20 cellular contexts compared by ENCODE assay signal in genomic region chr14:70718383-70719123, GRCh38.
"Had no signal": no experiment of that assay in that cellular context is flagged by ENCODE, and none has a peak within 500 bp of the region (broad histone marks: within the 10 kb centered on the region; RNA-seq: fewer than 3 reads in every experiment).

No MANE protein-coding gene starts in this region.

- H3K4me3 ChIP-seq: sigmoid colon, thoracic aorta, vagina had no signal

- H3K9me3 ChIP-seq: sigmoid colon, thoracic aorta, vagina had no signal

- H3K27me3 Mint-ChIP-seq: stimulated activated naive CD8-positive, alpha-beta T cell treated with anti-CD3 and anti-CD28 coated beads, Interleukin-15, amount 100 ng/mL, for 72 hours had no signal

- H3K4me3 Mint-ChIP-seq: activated CD8-positive, alpha-beta T cell treated with anti-CD3 and anti-CD28 coated beads, Interleukin-2, amount 10 ng/mL, durations not matched to agents 7 days and 5 days; activated naive CD4-positive, alpha-beta T cell treated with anti-CD3 and anti-CD28 coated beads, Interleukin-2, amount 10 ng/mL, durations not matched to agents 7 days and 5 days; activated T-helper 1 cell treated with anti-CD3 and anti-CD28 coated beads, Interleukin-12 subunit alpha, Interleukin-12 subunit beta, Interleukin-2, Interleukin-4 antibody, amounts not matched to agents 30 ng/mL and 10 ng/mL and 1 ng/mL, durations not matched to agents 14 hours and 24 hours and 36 hours; central memory CD8-positive, alpha-beta T cell; nephron progenitor cell; stimulated activated naive CD8-positive, alpha-beta T cell treated with anti-CD3 and anti-CD28 coated beads, Interleukin-15, amount 100 ng/mL, for 72 hours; T-helper 1 cell treated with Interleukin-12 subunit alpha and Interleukin-12 subunit beta and Interleukin-4 antibody, amounts not matched to agents 30 μg/mL and 1 μg/mL, for 36 hours; WTC11 had no signal

- H3K27ac Mint-ChIP-seq: activated CD8-positive, alpha-beta T cell treated with anti-CD3 and anti-CD28 coated beads, Interleukin-2, amount 10 ng/mL, durations not matched to agents 7 days and 5 days; activated naive CD4-positive, alpha-beta T cell treated with anti-CD3 and anti-CD28 coated beads, Interleukin-2, amount 10 ng/mL, durations not matched to agents 7 days and 5 days; activated T-helper 1 cell treated with anti-CD3 and anti-CD28 coated beads, Interleukin-12 subunit alpha, Interleukin-12 subunit beta, Interleukin-2, Interleukin-4 antibody, amounts not matched to agents 30 ng/mL and 10 ng/mL and 1 ng/mL, durations not matched to agents 14 hours and 24 hours and 36 hours; nephron progenitor cell; T-helper 1 cell treated with Interleukin-12 subunit alpha and Interleukin-12 subunit beta and Interleukin-4 antibody, amounts not matched to agents 30 μg/mL and 1 μg/mL, for 36 hours; WTC11 had no signal

- ATAC-seq: activated CD8-positive, alpha-beta T cell treated with anti-CD3 and anti-CD28 coated beads, Interleukin-2, amount 10 ng/mL, durations not matched to agents 7 days and 5 days; left lobe of liver; stimulated activated naive CD8-positive, alpha-beta T cell treated with anti-CD3 and anti-CD28 coated beads, Interleukin-15, amount 100 ng/mL, for 72 hours; WTC11 had no signal

- H3K36me3 Mint-ChIP-seq: activated naive CD4-positive, alpha-beta T cell treated with anti-CD3 and anti-CD28 coated beads, Interleukin-2, amount 10 ng/mL, durations not matched to agents 7 days and 5 days; WTC11 had no signal

- DNase-seq: activated CD4-positive, alpha-beta T cell treated with anti-CD3 and anti-CD28 coated beads for 48 hours; activated CD8-positive, alpha-beta T cell treated with anti-CD3 and anti-CD28 coated beads, Interleukin-2, amount 10 ng/mL, durations not matched to agents 7 days and 5 days; activated naive CD4-positive, alpha-beta T cell treated with anti-CD3 and anti-CD28 coated beads, Interleukin-2, amount 10 ng/mL, durations not matched to agents 7 days and 5 days; cortex of kidney; effector memory CD4-positive, alpha-beta T cell; foreskin melanocyte; head of caudate nucleus; mesenchymal stem cell; nephron progenitor cell; sigmoid colon; stimulated activated CD4-positive, alpha-beta T cell treated with anti-CD3 and anti-CD28 coated beads, Interleukin-2, amount 100 ng/mL, for 48 hours; stimulated activated CD8-positive, alpha-beta memory T cell treated with anti-CD3 and anti-CD28 coated beads, Interleukin-4, amount 100 ng/mL, for 48 hours; stimulated activated naive CD8-positive, alpha-beta T cell treated with anti-CD3 and anti-CD28 coated beads, Interleukin-15, amount 100 ng/mL, for 72 hours had no signal

- H3K36me3 ChIP-seq: sigmoid colon, thoracic aorta, vagina had no signal

- H3K9me3 Mint-ChIP-seq: activated naive CD4-positive, alpha-beta T cell treated with anti-CD3 and anti-CD28 coated beads, Interleukin-2, amount 10 ng/mL, durations not matched to agents 7 days and 5 days; activated T-helper 1 cell treated with anti-CD3 and anti-CD28 coated beads, Interleukin-12 subunit alpha, Interleukin-12 subunit beta, Interleukin-2, Interleukin-4 antibody, amounts not matched to agents 30 ng/mL and 10 ng/mL and 1 ng/mL, durations not matched to agents 14 hours and 24 hours and 36 hours; central memory CD8-positive, alpha-beta T cell; nephron progenitor cell; stimulated activated naive CD8-positive, alpha-beta T cell treated with anti-CD3 and anti-CD28 coated beads, Interleukin-15, amount 100 ng/mL, for 72 hours; T-helper 1 cell treated with Interleukin-12 subunit alpha and Interleukin-12 subunit beta and Interleukin-4 antibody, amounts not matched to agents 30 μg/mL and 1 μg/mL, for 36 hours; WTC11 had no signal

- H3K27ac ChIP-seq: sigmoid colon, thoracic aorta, vagina had no signal

- H3K27me3 ChIP-seq: vagina had no signal

- H3K4me1 Mint-ChIP-seq: central memory CD8-positive, alpha-beta T cell had no signal
